Comparison of ENCODE assay signal across 16 cellular contexts in genomic region chr5:150460781-150461180, GRCh38. TPM values are rescaled to one million over a fixed set of nuclear protein-coding genes. Genes with fewer than 3 reads are reported as not detected.
DNase-seq lines count a peak whose midpoint lies in the region; ATAC-seq, FAIRE-seq and TF ChIP-seq lines count a peak whose summit lies in the region.
"Had no signal": no experiment of that assay in that cellular context is flagged by ENCODE, and none has a peak within 500 bp of the region (broad histone marks: within the 10 kb centered on the region; RNA-seq: fewer than 3 reads in every experiment).

No MANE protein-coding gene starts in this region.

- H3K36me3 ChIP-seq in GM12878 (ENCODE audit: control insufficient read depth in 2 of 2, insufficient read depth in 2 of 2, low read length in 1 of 2) (no peaks in the 10 kb centered on the region), skeletal muscle tissue (ENCODE audit: control insufficient read depth in 3 of 3, insufficient read depth in 3 of 3, low read length in 3 of 3) (no peaks in the 10 kb centered on the region)
- H3K36me3 ChIP-seq: brain microvascular endothelial cell, left ventricle myocardium inferior had no signal

- ATAC-seq in GM12878: no peak

- peak overlapping the region; percentile 52; the same call in 1 of the 2 replicates for H3K9ac ChIP-seq in GM12878 (ENCODE audit: control insufficient read depth, insufficient read depth, low read length)
- peak overlapping the region in 1 of 3 donors; percentile 50 for H3K9ac ChIP-seq in skeletal muscle tissue (ENCODE audit: low read depth in 1 of 3, low read length in 3 of 3)
- H3K9ac ChIP-seq: parathyroid adenoma had no signal

- intact Hi-C loops in GM12878 (cut with micrococcal nuclease; ENCODE audit: unreplicated experiment) (loop anchor here (2.0 to 5.0 kb wide), 2 partner anchors 26 to 242 kb away; partner anchors contain the start of gene RBM22), CD14-positive monocyte (cut with micrococcal nuclease) (no loop called here), lower leg skin (cut with DNase I; ENCODE audit: low total_unique reads) (loop anchor here (10.0 kb wide), 1 partner anchor 194 kb away; no protein-coding TSS in a partner anchor)

- H3K9me3 Mint-ChIP-seq in activated naive CD4-positive, alpha-beta T cell treated with anti-CD3 and anti-CD28 coated beads, Interleukin-2, amount 10 ng/mL, durations not matched to agents 7 days and 5 days: no peaks in the 10 kb centered on the region
- no peaks in the 10 kb centered on the region for H3K9me3 Mint-ChIP-seq in CD14-positive monocyte

- H3K4me3 ChIP-seq in HL-60 (replicated peaks; ENCODE audit: insufficient read depth, low read length) (no peak overlapping the region), GM12878 (no peak overlapping the region), skeletal muscle tissue (ENCODE audit: low read length in 3 of 3) (no peak overlapping the region), lower leg skin (ENCODE audit: low read depth, poor library complexity, severe bottlenecking) (no peak overlapping the region)
- H3K4me3 ChIP-seq: left ventricle myocardium inferior had no signal

- 21% methylated on average over 2 of the region's 2 CpGs for WGBS in GM12878 (ENCODE audit: insufficient coverage, insufficient replicate concordance, low lambda C conversion rate, missing lambda C conversion rate)
- 40 to 60% methylated on average over 2 of the region's 2 CpGs for WGBS in lower leg skin, 2 donors

- no peak for FAIRE-seq in GM12878 (lab: Jason Lieb, UNC)

- SMC1A ChIA-PET in GM12878 (lab: Charles Lee; ENCODE audit: uncharacterized antibody, unreplicated experiment): interaction anchor here (0.6 to 5.3 kb wide), 14 partner anchors 9 to 386 kb away, joined by 3 to 65 read pairs (median 4); partner anchors contain the start of gene IRGM

- H3K9me3 ChIP-seq in GM12878 (replicated peaks; ENCODE audit: control insufficient read depth, insufficient read depth, low read length) (no peaks in the 10 kb centered on the region), skeletal muscle tissue (ENCODE audit: control insufficient read depth in 3 of 3, low read length in 3 of 3) (no peaks in the 10 kb centered on the region)
- H3K9me3 ChIP-seq: left ventricle myocardium inferior had no signal

- no peaks in the 10 kb centered on the region for H3K36me3 Mint-ChIP-seq in activated naive CD4-positive, alpha-beta T cell treated with anti-CD3 and anti-CD28 coated beads, Interleukin-2, amount 10 ng/mL, durations not matched to agents 7 days and 5 days
- no peaks in the 10 kb centered on the region for H3K36me3 Mint-ChIP-seq in CD14-positive monocyte

- TF ChIP-seq CTCF in HL-60 (IDR thresholded peaks at IDR 0.05; ENCODE audit: insufficient read depth, low read length) (no peak), GM12878 (IDR thresholded peaks at IDR 0.05 in 2 of 3, conservative IDR thresholded peaks at IDR 0.05 in 1 of 3; ENCODE audit: control insufficient read depth in 2 of 3, extremely low read depth in 1 of 3, insufficient read depth in 1 of 3, low read depth in 3 of 3, low read length in 3 of 3) (no peak), CD14-positive monocyte (IDR thresholded peaks at IDR 0.05) (no peak), lower leg skin (IDR thresholded peaks at IDR 0.05) (no peak)

- peaks cover 45% of the 10 kb centered on the region for H3K4me1 Mint-ChIP-seq in activated naive CD4-positive, alpha-beta T cell treated with anti-CD3 and anti-CD28 coated beads, Interleukin-2, amount 10 ng/mL, durations not matched to agents 7 days and 5 days
- peaks cover 33% of the 10 kb centered on the region for H3K4me1 Mint-ChIP-seq in CD14-positive monocyte

- H2AFZ ChIP-seq in GM12878 (ENCODE audit: control insufficient read depth, low read depth, low read length): peak overlapping the region; percentile 91
- H2AFZ ChIP-seq: parathyroid adenoma had no signal

- TF ChIP-seq RAD21 in GM12878 (IDR thresholded peaks at IDR 0.05; ENCODE audit: insufficient read depth, low read depth, low read length): no peak

- DNase-seq in activated naive CD4-positive, alpha-beta T cell treated with anti-CD3 and anti-CD28 coated beads, Interleukin-2, amount 10 ng/mL, durations not matched to agents 7 days and 5 days: no peak
- no peak for DNase-seq in activated naive CD4-positive, alpha-beta T cell (lab: John Stamatoyannopoulos, UW)
- no peak for DNase-seq in HL-60 (ENCODE audit: low read depth in 1 of 2, low spot score in 1 of 2)
- DNase-seq in GM12878 (ENCODE audit: low read depth, low spot score): no peak
- no peak for DNase-seq in CD14-positive monocyte (ENCODE audit: low spot score)
- no peak for DNase-seq in activated gamma-delta T cell treated with Interleukin-2 at 50 U/mL for 16 hours
- DNase-seq in lower leg skin (ENCODE audit: low spot score in 2 of 2): no peak
- DNase-seq: brain microvascular endothelial cell, head of caudate nucleus, left ventricle myocardium inferior, NCI-H1436, NCI-H774, SHP77 treated with DMSO at 0.1 percent for 48 hours had no signal

- H3K27me3 ChIP-seq in HL-60 (ENCODE audit: insufficient read depth, poor library complexity, severe bottlenecking) (no peaks in the 10 kb centered on the region), GM12878 (replicated peaks in 1 of 2; ENCODE audit: control insufficient read depth in 2 of 2, insufficient read depth in 2 of 2, low read length in 1 of 2) (no peaks in the 10 kb centered on the region), skeletal muscle tissue (ENCODE audit: control insufficient read depth in 3 of 3, insufficient read depth in 3 of 3, low read length in 3 of 3) (no peaks in the 10 kb centered on the region)
- H3K27me3 ChIP-seq: brain microvascular endothelial cell had no signal

- TF ChIP-seq POLR2A in GM12878 (IDR thresholded peaks at IDR 0.05; ENCODE audit: low read depth, low read length) (no peak), lower leg skin (IDR thresholded peaks at IDR 0.05) (no peak)

- RAD21 ChIA-PET in GM12878 (lab: Charles Lee; ENCODE audit: unreplicated experiment): interaction anchor here (0.8 to 9.0 kb wide), 13 partner anchors 11 to 386 kb away, joined by 3 to 143 read pairs (median 6); partner anchors contain the start of genes IRGM and RBM22

- no peaks in the 10 kb centered on the region for H3K79me2 ChIP-seq in GM12878 (ENCODE audit: control insufficient read depth, insufficient read depth, low read length)
- H3K79me2 ChIP-seq: parathyroid adenoma had no signal

- H3K4me2 ChIP-seq in GM12878 (ENCODE audit: control insufficient read depth, insufficient read depth): peak overlapping the region; percentile 83

- CTCF ChIA-PET in activated naive CD4-positive, alpha-beta T cell treated with anti-CD3 and anti-CD28 coated beads, Interleukin-2, amount 10 ng/mL, durations not matched to agents 7 days and 5 days (lab: Charles Lee): interaction anchor here (0.9 to 2.8 kb wide), 6 partner anchors 63 to 386 kb away, joined by 3 to 18 read pairs (median 6); partner anchors contain the start of gene IRGM
- CTCF ChIA-PET in GM12878 (lab: Yijun Ruan, JAX): interaction anchor here (0.6 to 11.8 kb wide), 14 partner anchors 8 to 391 kb away, joined by 3 to 229 read pairs (median 14); partner anchors contain the start of genes IRGM and RPS14

- H3K4me1 ChIP-seq in GM12878 (ENCODE audit: control insufficient read depth, insufficient read depth, low read length): peaks cover 35% of the 10 kb centered on the region
- peaks cover 21 to 27% (median 27%) of the 10 kb centered on the region in 3 donors for H3K4me1 ChIP-seq in skeletal muscle tissue (ENCODE audit: control insufficient read depth in 3 of 3, insufficient read depth in 3 of 3, low read length in 3 of 3)
- H3K4me1 ChIP-seq: parathyroid adenoma had no signal

- H4K20me1 ChIP-seq in GM12878 (ENCODE audit: control insufficient read depth, insufficient read depth): no peaks in the 10 kb centered on the region

- POLR2A ChIA-PET in GM12878 (lab: Charles Lee): interaction anchor here (0.6 to 3.7 kb wide), 9 partner anchors 9 to 165 kb away, joined by 3 to 25 read pairs (median 4); partner anchors contain the start of gene RPS14

- BruUV-seq in GM12878 (replicated peaks; lab: Mats Ljungman, UMichigan): no TSS peak

- no peak overlapping the region for H3K4me3 Mint-ChIP-seq in activated naive CD4-positive, alpha-beta T cell treated with anti-CD3 and anti-CD28 coated beads, Interleukin-2, amount 10 ng/mL, durations not matched to agents 7 days and 5 days
- H3K4me3 Mint-ChIP-seq in CD14-positive monocyte: no peak overlapping the region

- TF ChIP-seq EP300 in GM12878 (IDR thresholded peaks at IDR 0.05; ENCODE audit: borderline replicate concordance in 1 of 2, control insufficient read depth in 1 of 2, low read depth in 2 of 2, low read length in 2 of 2): no peak

- H3K27me3 Mint-ChIP-seq in activated naive CD4-positive, alpha-beta T cell treated with anti-CD3 and anti-CD28 coated beads, Interleukin-2, amount 10 ng/mL, durations not matched to agents 7 days and 5 days: no peaks in the 10 kb centered on the region
- H3K27me3 Mint-ChIP-seq in CD14-positive monocyte (ENCODE audit: low read depth in 3 of 3): peaks cover 2 to 9% (median 5%) of the 10 kb centered on the region in 3 donors

- in situ Hi-C loops in GM12878 (cut with MboI): loop anchor here (5.0 kb wide), 1 partner anchor 87 kb away; no protein-coding TSS in a partner anchor

- H3K27ac Mint-ChIP-seq in activated naive CD4-positive, alpha-beta T cell treated with anti-CD3 and anti-CD28 coated beads, Interleukin-2, amount 10 ng/mL, durations not matched to agents 7 days and 5 days: peak overlapping the region; percentile 39
- no peak overlapping the region for H3K27ac Mint-ChIP-seq in CD14-positive monocyte

- H3K27ac ChIP-seq in HL-60 (replicated peaks) (peak overlapping the region; percentile 66), GM12878 (ENCODE audit: control insufficient read depth, insufficient read depth) (peak overlapping the region; percentile 70), skeletal muscle tissue (ENCODE audit: low read depth, low read length) (peak overlapping the region; percentile 44)
- H3K27ac ChIP-seq: brain microvascular endothelial cell, left ventricle myocardium inferior, parathyroid adenoma, VCaP had no signal

RNA-seq across cellular contexts. Expression of gene RPS14, which starts 11.2 kb away (rescaled TPM):
- 281 and 294 TPM in 2 replicates for total RNA-seq in GM12878 (2013; cell fraction: nucleolus; rRNA removed)
- total RNA-seq in GM12878 (2014; rRNA removed) (3,103 and 3,139 TPM in 2 replicates), GM12878 (2014; rRNA removed; fragmentation: Illumina TruSeq; extraction: Trizol) (2,472 and 2,596 TPM in 2 replicates), GM12878 (2021) (3,369 and 3,514 TPM in 2 replicates), skeletal muscle tissue (6,829 TPM), lower leg skin (1,000 to 10,000 TPM; 2,497 to 4,490 (median 3,854) TPM)
- polyA plus RNA-seq in GM12878 (2011; ENCODE audit: low read depth): 9,466 TPM
- polyA plus RNA-seq in GM12878 (2011; rRNA removed) (3,820 and 3,850 TPM in 2 replicates), GM12878 (2014; fragmentation: Illumina TruSeq; extraction: Trizol) (3,219 and 4,047 TPM in 2 replicates), GM12878 (2014; fragmentation: Nextera tagmentation; extraction: Ambion mirVana) (1,000 to 10,000 TPM; 2,295 to 2,356 TPM), GM12878 (2014; rRNA removed) (3,649 and 3,781 TPM in 2 replicates), GM12878 (2016; fragmentation: Nextera tagmentation; extraction: Ambion mirVana) (1,000 to 10,000 TPM; 2,318 to 2,319 TPM), CD14-positive monocyte (1,000 to 10,000 TPM; 2,768 to 3,499 TPM)
- polyA plus RNA-seq in GM12878 (2011; cell fraction: cytosol; rRNA removed): 6,340 and 8,149 TPM in 2 replicates
- polyA plus RNA-seq in GM12878 (2011; cell fraction: nucleus; rRNA removed): 1,312 and 1,697 TPM in 2 replicates
- 4,574 and 5,154 TPM in 2 replicates for polyA plus RNA-seq in GM12878 (2012)
- 1,451 and 1,695 TPM in 2 replicates for polyA minus RNA-seq in GM12878 (2011; rRNA and poly(A)+ RNA removed)
- 359 and 410 TPM in 2 replicates for polyA minus RNA-seq in GM12878 (2011; cell fraction: cytosol; rRNA and poly(A)+ RNA removed)
- polyA minus RNA-seq in GM12878 (2011; cell fraction: nucleus; rRNA and poly(A)+ RNA removed): 135 and 152 TPM in 2 replicates

RNA-seq across cellular contexts. Expression of gene NDST1, which starts 47.1 kb away (rescaled TPM):
- 78.0 and 78.6 TPM in 2 replicates for total RNA-seq in GM12878 (2013; cell fraction: nucleolus; rRNA removed)
- total RNA-seq in GM12878 (2014; rRNA removed): 15.4 and 16.7 TPM in 2 replicates
- 8.4 and 10.1 TPM in 2 replicates for total RNA-seq in GM12878 (2014; rRNA removed; fragmentation: Illumina TruSeq; extraction: Trizol)
- total RNA-seq in GM12878 (2021): 47.9 and 53.5 TPM in 2 replicates
- 9.4 TPM for polyA plus RNA-seq in GM12878 (2011; ENCODE audit: low read depth)
- 8.1 and 15.0 TPM in 2 replicates for polyA plus RNA-seq in GM12878 (2011; rRNA removed)
- polyA plus RNA-seq in GM12878 (2011; cell fraction: cytosol; rRNA removed): 17.8 and 19.2 TPM in 2 replicates
- polyA plus RNA-seq in GM12878 (2011; cell fraction: nucleus; rRNA removed): 38.6 and 41.7 TPM in 2 replicates
- 11.6 and 11.8 TPM in 2 replicates for polyA plus RNA-seq in GM12878 (2012)
- 12.3 and 17.3 TPM in 2 replicates for polyA plus RNA-seq in GM12878 (2014; fragmentation: Illumina TruSeq; extraction: Trizol)
- polyA plus RNA-seq in GM12878 (2014; fragmentation: Nextera tagmentation; extraction: Ambion mirVana): under 1 TPM; 0.20 to 0.31 TPM
- 17.6 and 32.3 TPM in 2 replicates for polyA plus RNA-seq in GM12878 (2014; rRNA removed)
- 10 to 100 TPM in 1 of 2 experiments, 1 to 10 TPM in 1; 5.3 to 10.9 TPM for polyA plus RNA-seq in GM12878 (2016; fragmentation: Nextera tagmentation; extraction: Ambion mirVana)
- 28.4 and 33.3 TPM in 2 replicates for polyA minus RNA-seq in GM12878 (2011; rRNA and poly(A)+ RNA removed)
- 11.8 and 12.6 TPM in 2 replicates for polyA minus RNA-seq in GM12878 (2011; cell fraction: cytosol; rRNA and poly(A)+ RNA removed)
- 15.1 and 27.3 TPM in 2 replicates for polyA minus RNA-seq in GM12878 (2011; cell fraction: nucleus; rRNA and poly(A)+ RNA removed)
- total RNA-seq in skeletal muscle tissue: 19.3 TPM
- 1 to 10 TPM; 7.0 to 7.5 TPM for polyA plus RNA-seq in CD14-positive monocyte
- 100 to 1,000 TPM in 3 of 4 donors, 10 to 100 TPM in 1; 62.9 to 127 (median 115) TPM for total RNA-seq in lower leg skin

RNA-seq across cellular contexts. Expression of gene CD74, which starts 48.1 kb away (rescaled TPM):
- 2,823 and 2,919 TPM in 2 replicates for total RNA-seq in GM12878 (2013; cell fraction: nucleolus; rRNA removed)
- total RNA-seq in GM12878 (2014; rRNA removed) (10,156 and 11,063 TPM in 2 replicates), GM12878 (2014; rRNA removed; fragmentation: Illumina TruSeq; extraction: Trizol) (2,507 and 2,767 TPM in 2 replicates), GM12878 (2021) (4,973 and 5,010 TPM in 2 replicates), skeletal muscle tissue (63.2 TPM), lower leg skin (100 to 1,000 TPM; 500 to 762 (median 613) TPM)
- 4,271 TPM for polyA plus RNA-seq in GM12878 (2011; ENCODE audit: low read depth)
- polyA plus RNA-seq in GM12878 (2011; rRNA removed) (309 and 1,760 TPM in 2 replicates), GM12878 (2014; fragmentation: Illumina TruSeq; extraction: Trizol) (3,291 and 4,542 TPM in 2 replicates), GM12878 (2014; fragmentation: Nextera tagmentation; extraction: Ambion mirVana) (1,000 to 10,000 TPM; 1,387 to 2,107 TPM), GM12878 (2014; rRNA removed) (3,302 and 5,141 TPM in 2 replicates), GM12878 (2016; fragmentation: Nextera tagmentation; extraction: Ambion mirVana) (1,000 to 10,000 TPM; 6,006 to 6,596 TPM), CD14-positive monocyte (1,000 to 10,000 TPM; 3,498 to 4,939 TPM)
- polyA plus RNA-seq in GM12878 (2011; cell fraction: cytosol; rRNA removed): 1,718 and 2,321 TPM in 2 replicates
- polyA plus RNA-seq in GM12878 (2011; cell fraction: nucleus; rRNA removed): 1,510 and 1,766 TPM in 2 replicates
- polyA plus RNA-seq in GM12878 (2012): 6,323 and 7,232 TPM in 2 replicates
- polyA minus RNA-seq in GM12878 (2011; rRNA and poly(A)+ RNA removed): 1,457 and 1,517 TPM in 2 replicates
- polyA minus RNA-seq in GM12878 (2011; cell fraction: cytosol; rRNA and poly(A)+ RNA removed): 1,302 and 1,364 TPM in 2 replicates
- 388 and 604 TPM in 2 replicates for polyA minus RNA-seq in GM12878 (2011; cell fraction: nucleus; rRNA and poly(A)+ RNA removed)

Comparison
In these comparisons a context has a peak if more than half of its experiments do, and no peak if none do; other contexts are left out.
1. intact Hi-C loops: an anchor here in GM12878 (2.0 to 5.0 kb wide) and lower leg skin (10.0 kb wide); none called in CD14-positive monocyte.